Comparison of ENCODE assay signal across 12 cellular contexts in the genomic region with DNA sequence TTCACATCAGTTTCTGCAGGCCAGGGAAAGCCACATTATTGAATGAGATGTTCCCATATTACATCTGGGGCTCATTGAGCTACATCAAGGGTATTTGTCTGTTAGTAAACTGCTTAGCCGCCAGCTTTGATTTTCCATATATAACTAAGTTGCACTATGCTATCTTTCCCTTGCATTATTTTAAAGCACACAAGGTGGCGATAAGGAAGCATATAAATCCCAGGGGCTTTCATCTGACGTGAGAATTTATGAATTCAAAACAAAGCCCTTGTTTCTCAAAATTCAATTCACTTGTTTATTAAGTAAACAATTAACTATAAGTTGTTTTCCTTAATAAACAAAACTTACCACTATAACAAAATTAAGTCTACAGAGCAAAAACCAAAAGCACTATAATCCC.
DNase-seq lines count a peak whose midpoint lies in the region; ATAC-seq, FAIRE-seq and TF ChIP-seq lines count a peak whose summit lies in the region.
"Had no signal": no experiment of that assay in that cellular context is flagged by ENCODE, and none has a peak within 500 bp of the region (broad histone marks: within the 10 kb centered on the region; RNA-seq: fewer than 3 reads in every experiment).

No MANE protein-coding gene starts in this region.

- SMC1A ChIA-PET in GM12878 (lab: Charles Lee; ENCODE audit: uncharacterized antibody, unreplicated experiment) = no interaction called here

- no peak overlapping the region for H3K4me2 ChIP-seq in GM12878 (ENCODE audit: control insufficient read depth, insufficient read depth)

- H3K9me3 ChIP-seq in breast epithelium = no peaks in the 10 kb centered on the region
- no peaks in the 10 kb centered on the region for H3K9me3 ChIP-seq in GM12878 (replicated peaks; ENCODE audit: control insufficient read depth, insufficient read depth, low read length)
- H3K9me3 ChIP-seq: BE2C had no signal

- RAD21 ChIA-PET in GM12878 (lab: Charles Lee; ENCODE audit: unreplicated experiment) = no interaction called here

- H3K4me1 Mint-ChIP-seq in MCF 10A (ENCODE audit: insufficient read depth, unreplicated experiment) (peaks cover 17% of the 10 kb centered on the region), WTC11 (peaks cover 6% of the 10 kb centered on the region; the same call in 1 of the 2 replicates)

- TF ChIP-seq RAD21 in GM12878 (IDR thresholded peaks at IDR 0.05; ENCODE audit: insufficient read depth, low read depth, low read length) = peak; percentile 37

- TF ChIP-seq CTCF in MCF 10A (IDR thresholded peaks at IDR 0.05; ENCODE audit: unreplicated experiment) (peak; percentile 43), breast epithelium (IDR thresholded peaks at IDR 0.05) (no peak), GM12878 (IDR thresholded peaks at IDR 0.05 in 2 of 3, conservative IDR thresholded peaks at IDR 0.05 in 1 of 3; ENCODE audit: control insufficient read depth in 2 of 3, extremely low read depth in 1 of 3, insufficient read depth in 1 of 3, low read depth in 3 of 3, low read length in 3 of 3) (no peak; a peak in 1 of 6 replicates), WTC11 (IDR thresholded peaks at IDR 0.05) (no peak)

- no peaks in the 10 kb centered on the region for H3K9me3 Mint-ChIP-seq in MCF 10A (ENCODE audit: unreplicated experiment)
- peaks cover 12% of the 10 kb centered on the region for H3K9me3 Mint-ChIP-seq in WTC11

- no peaks in the 10 kb centered on the region for H3K36me3 ChIP-seq in breast epithelium
- no peaks in the 10 kb centered on the region for H3K36me3 ChIP-seq in GM12878 (ENCODE audit: control insufficient read depth in 2 of 2, insufficient read depth in 2 of 2, low read length in 1 of 2)
- H3K36me3 ChIP-seq: BE2C, WERI-Rb-1 had no signal

- H3K27me3 ChIP-seq in breast epithelium = no peaks in the 10 kb centered on the region
- H3K27me3 ChIP-seq in GM12878 (replicated peaks in 1 of 2; ENCODE audit: control insufficient read depth in 2 of 2, insufficient read depth in 2 of 2, low read length in 1 of 2) = no peaks in the 10 kb centered on the region
- H3K27me3 ChIP-seq: BE2C had no signal

- FAIRE-seq in GM12878 (lab: Jason Lieb, UNC) = no peak

- no peaks in the 10 kb centered on the region for H3K27me3 Mint-ChIP-seq in MCF 10A (ENCODE audit: insufficient read depth, unreplicated experiment)
- no peaks in the 10 kb centered on the region for H3K27me3 Mint-ChIP-seq in WTC11 (ENCODE audit: low read depth)

- CTCF ChIA-PET in MCF 10A (lab: Yijun Ruan, JAX) (interaction anchor here (0.6 to 6.5 kb wide), 14 partner anchors 10 to 1178 kb away, joined by 3 to 43 read pairs (median 3); no protein-coding TSS in a partner anchor), GM12878 (lab: Yijun Ruan, JAX) (no interaction called here), WTC11 (lab: Charles Lee) (interaction anchor here (0.7 kb wide), 2 partner anchors 17 to 676 kb away, joined by 3 to 4 read pairs; no protein-coding TSS in a partner anchor)

- no peak for TF ChIP-seq EP300 in GM12878 (IDR thresholded peaks at IDR 0.05; ENCODE audit: borderline replicate concordance in 1 of 2, control insufficient read depth in 1 of 2, low read depth in 2 of 2, low read length in 2 of 2)

- intact Hi-C loops in MCF 10A (cut with micrococcal nuclease) (loop anchor here (1.0 to 5.0 kb wide), 4 partner anchors 133 to 920 kb away; no protein-coding TSS in a partner anchor), breast epithelium (cut with DNase I; ENCODE audit: low total_unique reads) (no loop called here), GM12878 (cut with micrococcal nuclease; ENCODE audit: unreplicated experiment) (no loop called here)

- no peak overlapping the region for H3K4me3 Mint-ChIP-seq in MCF 10A (ENCODE audit: unreplicated experiment)
- H3K4me3 Mint-ChIP-seq in WTC11 = no peak overlapping the region

- no peak overlapping the region for H3K9ac ChIP-seq in GM12878 (ENCODE audit: control insufficient read depth, insufficient read depth, low read length)

- in situ Hi-C loops in GM12878 (cut with MboI) = no loop called here

- ATAC-seq in GM12878 (no peak), WTC11 (no peak)

- H3K4me1 ChIP-seq in breast epithelium (no peaks in the 10 kb centered on the region), GM12878 (ENCODE audit: control insufficient read depth, insufficient read depth, low read length) (no peaks in the 10 kb centered on the region)
- H3K4me1 ChIP-seq: BE2C had no signal

- no peak overlapping the region for H3K4me3 ChIP-seq in breast epithelium
- no peak overlapping the region for H3K4me3 ChIP-seq in GM12878

- POLR2A ChIA-PET in MCF 10A (lab: Yijun Ruan, JAX) = interaction anchor here (0.7 to 1.0 kb wide), 2 partner anchors 20 to 920 kb away, joined by 3 read pairs; no protein-coding TSS in a partner anchor
- POLR2A ChIA-PET in GM12878 (lab: Charles Lee) = no interaction called here
- POLR2A ChIA-PET in WTC11 (lab: Charles Lee) = no interaction called here

- H3K27ac Mint-ChIP-seq in MCF 10A (ENCODE audit: low read depth, unreplicated experiment) = peak overlapping the region; percentile 20
- H3K27ac Mint-ChIP-seq in WTC11 = no peak overlapping the region

- 47% methylated on average over 3 of the region's 3 CpGs for WGBS in GM12878 (ENCODE audit: insufficient coverage, insufficient replicate concordance, low lambda C conversion rate, missing lambda C conversion rate)

- BruUV-seq in MCF 10A (replicated peaks; lab: Mats Ljungman, UMichigan) = no TSS peak
- no TSS peak for BruUV-seq in GM12878 (replicated peaks; lab: Mats Ljungman, UMichigan)

- no peak overlapping the region for H2AFZ ChIP-seq in GM12878 (ENCODE audit: control insufficient read depth, low read depth, low read length)

- no peaks in the 10 kb centered on the region for H4K20me1 ChIP-seq in GM12878 (ENCODE audit: control insufficient read depth, insufficient read depth)

- no peak for TF ChIP-seq POLR2A in breast epithelium (IDR thresholded peaks at IDR 0.05)
- no peak for TF ChIP-seq POLR2A in GM12878 (IDR thresholded peaks at IDR 0.05; ENCODE audit: low read depth, low read length)

- no peaks in the 10 kb centered on the region for H3K79me2 ChIP-seq in GM12878 (ENCODE audit: control insufficient read depth, insufficient read depth, low read length)

- H3K36me3 Mint-ChIP-seq in MCF 10A (ENCODE audit: insufficient read depth, unreplicated experiment) (no peaks in the 10 kb centered on the region), WTC11 (peaks cover 8% of the 10 kb centered on the region)

- DNase-seq in MCF 10A (ENCODE audit: unreplicated experiment) (peak; percentile 49), breast epithelium (ENCODE audit: low spot score in 2 of 2) (no peak), NCI-H2081 (lab: John Stamatoyannopoulos, UW) (peak; percentile 62 to 77), GM12878 (ENCODE audit: low read depth, low spot score) (no peak), medulla oblongata (ENCODE audit: extremely low spot score) (no peak), WTC11 (ENCODE audit: low spot score) (no peak)
- DNase-seq in activated T-cell treated with anti-CD3 and anti-CD28 coated beads, Interleukin-2, amount 50 U/mL, for 48 hours = no peak
- no peak for DNase-seq in activated CD4-positive, alpha-beta T cell treated with anti-CD3 and anti-CD28 coated beads, Interleukin-2, amount 50 U/mL, for 1 hour
- DNase-seq: amygdala, BE2C, GF-D8, WERI-Rb-1 had no signal

- H3K27ac ChIP-seq in breast epithelium (no peak overlapping the region), GM12878 (ENCODE audit: control insufficient read depth, insufficient read depth) (no peak overlapping the region)
- H3K27ac ChIP-seq: WERI-Rb-1 had no signal

TF ChIP-seq in GM12878, 131 proteins besides CTCF, POLR2A, EP300 and RAD21 (continues in another document):
- TF ChIP-seq, protein P1, sequence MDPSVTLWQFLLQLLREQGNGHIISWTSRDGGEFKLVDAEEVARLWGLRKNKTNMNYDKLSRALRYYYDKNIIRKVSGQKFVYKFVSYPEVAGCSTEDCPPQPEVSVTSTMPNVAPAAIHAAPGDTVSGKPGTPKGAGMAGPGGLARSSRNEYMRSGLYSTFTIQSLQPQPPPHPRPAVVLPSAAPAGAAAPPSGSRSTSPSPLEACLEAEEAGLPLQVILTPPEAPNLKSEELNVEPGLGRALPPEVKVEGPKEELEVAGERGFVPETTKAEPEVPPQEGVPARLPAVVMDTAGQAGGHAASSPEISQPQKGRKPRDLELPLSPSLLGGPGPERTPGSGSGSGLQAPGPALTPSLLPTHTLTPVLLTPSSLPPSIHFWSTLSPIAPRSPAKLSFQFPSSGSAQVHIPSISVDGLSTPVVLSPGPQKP (IDR thresholded peaks at IDR 0.05; ENCODE audit: low read depth, low read length) = no peak

TF ChIP-seq in WTC11, 78 proteins besides CTCF, POLR2A, EP300 and RAD21:
- TF ChIP-seq IRF2 (CRISPR knock-in tag; IDR thresholded peaks at IDR 0.05; ENCODE audit: borderline replicate concordance, low read depth) = no peak
- no peak for TF ChIP-seq ZNF263 (CRISPR knock-in tag; IDR thresholded peaks at IDR 0.05; ENCODE audit: low read depth)
- TF ChIP-seq, protein P2, sequence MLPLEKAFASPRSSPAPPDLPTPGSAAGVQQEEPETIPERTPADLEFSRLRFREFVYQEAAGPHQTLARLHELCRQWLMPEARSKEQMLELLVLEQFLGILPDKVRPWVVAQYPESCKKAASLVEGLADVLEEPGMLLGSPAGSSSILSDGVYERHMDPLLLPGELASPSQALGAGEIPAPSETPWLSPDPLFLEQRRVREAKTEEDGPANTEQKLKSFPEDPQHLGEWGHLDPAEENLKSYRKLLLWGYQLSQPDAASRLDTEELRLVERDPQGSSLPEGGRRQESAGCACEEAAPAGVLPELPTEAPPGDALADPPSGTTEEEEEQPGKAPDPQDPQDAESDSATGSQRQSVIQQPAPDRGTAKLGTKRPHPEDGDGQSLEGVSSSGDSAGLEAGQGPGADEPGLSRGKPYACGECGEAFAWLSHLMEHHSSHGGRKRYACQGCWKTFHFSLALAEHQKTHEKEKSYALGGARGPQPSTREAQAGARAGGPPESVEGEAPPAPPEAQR (CRISPR knock-in tag; IDR thresholded peaks at IDR 0.05) = no peak
- TF ChIP-seq, protein P3, sequence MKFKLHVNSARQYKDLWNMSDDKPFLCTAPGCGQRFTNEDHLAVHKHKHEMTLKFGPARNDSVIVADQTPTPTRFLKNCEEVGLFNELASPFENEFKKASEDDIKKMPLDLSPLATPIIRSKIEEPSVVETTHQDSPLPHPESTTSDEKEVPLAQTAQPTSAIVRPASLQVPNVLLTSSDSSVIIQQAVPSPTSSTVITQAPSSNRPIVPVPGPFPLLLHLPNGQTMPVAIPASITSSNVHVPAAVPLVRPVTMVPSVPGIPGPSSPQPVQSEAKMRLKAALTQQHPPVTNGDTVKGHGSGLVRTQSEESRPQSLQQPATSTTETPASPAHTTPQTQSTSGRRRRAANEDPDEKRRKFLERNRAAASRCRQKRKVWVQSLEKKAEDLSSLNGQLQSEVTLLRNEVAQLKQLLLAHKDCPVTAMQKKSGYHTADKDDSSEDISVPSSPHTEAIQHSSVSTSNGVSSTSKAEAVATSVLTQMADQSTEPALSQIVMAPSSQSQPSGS (CRISPR knock-in tag; IDR thresholded peaks at IDR 0.05; ENCODE audit: borderline replicate concordance, low read depth) = no peak

Comparison
In these comparisons a context has a peak if more than half of its experiments do, and no peak if none do; other contexts are left out.
1. DNase-seq: peak in MCF 10A (single experiment) and NCI-H2081 (2 of 2); none in breast epithelium (0 of 2), GM12878 (single experiment), activated T-cell treated with anti-CD3 and anti-CD28 coated beads, Interleukin-2, amount 50 U/mL, for 48 hours (0 of 2), activated CD4-positive, alpha-beta T cell treated with anti-CD3 and anti-CD28 coated beads, Interleukin-2, amount 50 U/mL, for 1 hour (single experiment), medulla oblongata (single experiment) and WTC11 (single experiment).